29 cellular contexts compared by ENCODE assay signal in genomic region chr15:73717206-73717605, GRCh38. TPM values are rescaled to one million over a fixed set of nuclear protein-coding genes. Genes with fewer than 3 reads are reported as not detected.
"Had no signal": no experiment of that assay in that cellular context is flagged by ENCODE, and none has a peak within 500 bp of the region (broad histone marks: within the 10 kb centered on the region; RNA-seq: fewer than 3 reads in every experiment).

No MANE protein-coding gene starts in this region.

- DNase-seq: activated B cell treated with CpG ODN at 0.5 μM for 24 hours; activated CD4-positive, alpha-beta memory T cell treated with anti-CD3 and anti-CD28 coated beads for 36 hours; activated CD4-positive, alpha-beta T cell treated with anti-CD3 and anti-CD28 coated beads for 48 hours; activated CD8-positive, alpha-beta memory T cell treated with anti-CD3 and anti-CD28 coated beads, Interleukin-2, amount 10 ng/mL, durations not matched to agents 7 days and 5 days; activated CD8-positive, alpha-beta memory T cell treated with anti-CD3 and anti-CD28 coated beads, Interleukin-2, amount 50 U/mL, for 4 hours; activated CD8-positive, alpha-beta T cell treated with anti-CD3 and anti-CD28 coated beads, Interleukin-2, amount 10 ng/mL, durations not matched to agents 7 days and 5 days; activated effector memory CD4-positive, alpha-beta T cell treated with anti-CD3 and anti-CD28 coated beads, Interleukin-2, amount 50 U/mL, for 16 hours; activated naive CD4-positive, alpha-beta T cell treated with anti-CD3 and anti-CD28 coated beads for 36 hours; activated naive CD8-positive, alpha-beta T cell treated with anti-CD3 and anti-CD28 coated beads for 36 hours; activated naive CD8-positive, alpha-beta T cell treated with anti-CD3 and anti-CD28 coated beads, Interleukin-2, amount 50 U/mL, for 24 hours; activated T-cell treated with anti-CD3 and anti-CD28 coated beads, Interleukin-2, amount 50 U/mL, for 1 hour; activated T-cell treated with anti-CD3 and anti-CD28 coated beads, Interleukin-2, amount 50 U/mL, for 48 hours; central memory CD4-positive, alpha-beta T cell; cerebellar nuclear complex; colonic mucosa; effector CD8-positive, alpha-beta T cell; esophagus squamous epithelium; head of caudate nucleus; T-helper 2 cell; WERI-Rb-1 had no signal

- ATAC-seq: activated CD4-positive, CD25-positive, alpha-beta regulatory T cell treated with anti-CD3 and anti-CD28 coated beads, Interleukin-2, amount 50 U/mL, for 24 hours; activated CD8-positive, alpha-beta memory T cell treated with anti-CD3 and anti-CD28 coated beads, Interleukin-2, amount 10 ng/mL, durations not matched to agents 7 days and 5 days; activated CD8-positive, alpha-beta T cell treated with anti-CD3 and anti-CD28 coated beads, Interleukin-2, amount 10 ng/mL, durations not matched to agents 7 days and 5 days; activated naive CD8-positive, alpha-beta T cell treated with anti-CD3 and anti-CD28 coated beads, Interleukin-2, amount 50 U/mL, for 24 hours had no signal

- H3K4me3 ChIP-seq: ascending aorta, breast epithelium, cardiac muscle cell, colonic mucosa, esophagus squamous epithelium had no signal

- H3K27me3 ChIP-seq: ascending aorta, breast epithelium, cardiac muscle cell, colonic mucosa had no signal

- H3K9me3 ChIP-seq: ascending aorta, breast epithelium, colonic mucosa, esophagus squamous epithelium had no signal

- H3K27ac ChIP-seq: ascending aorta, breast epithelium, cardiac muscle cell, colonic mucosa, epithelial cell of prostate, esophagus squamous epithelium, WERI-Rb-1 had no signal

- H3K36me3 ChIP-seq: breast epithelium, cardiac muscle cell, colonic mucosa had no signal

- H3K4me1 ChIP-seq: ascending aorta, breast epithelium, colonic mucosa had no signal

RNA-seq across cellular contexts. Expression of gene CD276, which starts 33.0 kb away (rescaled TPM):
- total RNA-seq: activated CD8-positive, alpha-beta T cell treated with anti-CD3 and anti-CD28 coated beads, Interleukin-2, amount 10 ng/mL, durations not matched to agents 7 days and 5 days had no signal

RNA-seq across cellular contexts. Expression of gene INSYN1, which starts 35.9 kb away (rescaled TPM):
- total RNA-seq: activated B cell treated with CpG ODN at 0.5 μM for 24 hours; activated CD4-positive, alpha-beta memory T cell treated with anti-CD3 and anti-CD28 coated beads for 36 hours; activated CD8-positive, alpha-beta memory T cell treated with anti-CD3 and anti-CD28 coated beads for 36 hours; activated CD8-positive, alpha-beta memory T cell treated with anti-CD3 and anti-CD28 coated beads, Interleukin-2, amount 10 ng/mL, durations not matched to agents 7 days and 5 days; activated CD8-positive, alpha-beta T cell treated with anti-CD3 and anti-CD28 coated beads, Interleukin-2, amount 10 ng/mL, durations not matched to agents 7 days and 5 days; activated naive CD4-positive, alpha-beta T cell treated with anti-CD3 and anti-CD28 coated beads for 36 hours; activated naive CD8-positive, alpha-beta T cell treated with anti-CD3 and anti-CD28 coated beads for 36 hours; activated T-helper 1 cell treated with anti-CD3 and anti-CD28 coated beads, Interleukin-12 subunit alpha, Interleukin-12 subunit beta, Interleukin-2, Interleukin-4 antibody, amounts not matched to agents 30 ng/mL and 10 ng/mL and 1 ng/mL, durations not matched to agents 14 hours and 24 hours and 36 hours; activated T-helper 2 cell treated with anti-CD3 and anti-CD28 coated beads, Interferon-gamma antibody, Interleukin-2, Interleukin-4, amounts not matched to agents 10 μg/mL and 5 μg/mL and 100 μg/mL, durations not matched to agents 14 hours and 24 hours and 36 hours; T-helper 1 cell treated with Interleukin-12 subunit alpha and Interleukin-12 subunit beta and Interleukin-4 antibody, amounts not matched to agents 30 ng/mL and 1 ng/mL, for 36 hours had no signal
